20 cellular contexts compared by ENCODE assay signal in the genomic region with DNA sequence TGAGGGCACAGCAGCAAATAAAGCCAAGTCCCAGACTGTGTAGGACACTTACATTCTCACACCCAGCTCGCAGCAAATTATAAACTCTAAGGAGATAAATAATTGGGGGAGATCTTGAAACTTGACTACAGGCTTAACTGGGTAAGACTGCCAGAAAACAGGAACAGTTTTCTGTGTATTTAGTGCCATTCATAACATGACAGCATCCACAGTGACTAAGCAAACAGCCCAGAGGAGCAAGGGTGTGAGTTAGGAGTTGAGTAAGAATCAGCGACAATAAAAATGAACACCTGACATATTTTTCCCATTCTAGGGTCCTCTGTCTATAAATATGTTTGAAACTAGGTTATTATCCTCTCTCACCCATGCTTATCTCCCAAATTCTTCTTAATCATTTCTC.
DNase-seq lines count a peak whose midpoint lies in the region; ATAC-seq and TF ChIP-seq lines count a peak whose summit lies in the region.
"Had no signal": no experiment of that assay in that cellular context is flagged by ENCODE, and none has a peak within 500 bp of the region (broad histone marks: within the 10 kb centered on the region; RNA-seq: fewer than 3 reads in every experiment).

No MANE protein-coding gene starts in this region.

- H3K9me3 Mint-ChIP-seq in chondrocyte (ENCODE audit: low read depth): no peaks in the 10 kb centered on the region
- H3K9me3 Mint-ChIP-seq: HFFc6 had no signal

- no peak for TF ChIP-seq CTCF in RWPE2 (IDR thresholded peaks at IDR 0.05; ENCODE audit: poor library complexity, severe bottlenecking)
- TF ChIP-seq CTCF in chondrocyte (IDR thresholded peaks at IDR 0.05): no peak

- no peaks in the 10 kb centered on the region for H3K27me3 ChIP-seq in RWPE2 (ENCODE audit: insufficient read depth, poor library complexity, severe bottlenecking)

- intact Hi-C loops in Right ventricle myocardium superior (cut with DNase I): no loop called here

- peaks cover 3% of the 10 kb centered on the region for H3K9me3 ChIP-seq in RWPE2 (ENCODE audit: severe bottlenecking)
- H3K9me3 ChIP-seq: A549 had no signal

- no peaks in the 10 kb centered on the region for H3K36me3 ChIP-seq in RWPE2 (ENCODE audit: low read depth)

- no peak overlapping the region for H3K27ac ChIP-seq in RWPE2 (ENCODE audit: poor library complexity, severe bottlenecking)
- H3K27ac ChIP-seq: A549, C4-2B had no signal

- H3K4me1 Mint-ChIP-seq in chondrocyte (ENCODE audit: low read depth): peaks cover 19% of the 10 kb centered on the region

- ATAC-seq in RWPE2 (ENCODE audit: low read depth): peak; percentile 56
- ATAC-seq in HG02623 (IDR thresholded peaks at IDR 0.05; ENCODE audit: unreplicated experiment): no peak
- ATAC-seq in Right ventricle myocardium superior (ENCODE audit: poor library complexity): no peak
- ATAC-seq: A549 had no signal

- peaks cover 5% of the 10 kb centered on the region for H3K4me1 ChIP-seq in RWPE2 (ENCODE audit: insufficient read depth, poor library complexity, severe bottlenecking)
- H3K4me1 ChIP-seq: A549 had no signal

- H3K27me3 Mint-ChIP-seq in chondrocyte (ENCODE audit: low read depth): peaks cover 2% of the 10 kb centered on the region

- H3K4me3 ChIP-seq in RWPE2 (ENCODE audit: severe bottlenecking): no peak overlapping the region
- H3K4me3 ChIP-seq: A549 had no signal

- no peak overlapping the region for H3K4me3 Mint-ChIP-seq in chondrocyte (ENCODE audit: unreplicated experiment)
- H3K4me3 Mint-ChIP-seq: HFFc6 had no signal

- DNase-seq in A172 (ENCODE audit: low spot score) (peak; percentile 27), HT1080 (ENCODE audit: low read depth) (peak; percentile 30), RWPE2 (ENCODE audit: low spot score) (no peak), kidney tubule cell (ENCODE audit: low spot score) (peak; percentile 53), Right ventricle myocardium superior (no peak), chondrocyte (ENCODE audit: low spot score) (no peak)
- DNase-seq: DMS 273 treated with DMSO at 0.1 percent for 48 hours, GDM1, HFFc6, IMR-90, Karpas-422, NCI-H1048, NCI-H146, NCI-H2081, NCI-H510A, NCI-H82, SW 1271 had no signal

- H3K27ac Mint-ChIP-seq in chondrocyte (ENCODE audit: unreplicated experiment): no peak overlapping the region
- H3K27ac Mint-ChIP-seq: HFFc6 had no signal

- no peaks in the 10 kb centered on the region for H3K36me3 Mint-ChIP-seq in chondrocyte (ENCODE audit: low read depth)

Comparison
In these comparisons a context has a peak if more than half of its experiments do, and no peak if none do; other contexts are left out.
1. DNase-seq: peak in A172 (single experiment), HT1080 (single experiment) and kidney tubule cell (single experiment); none in RWPE2 (single experiment), Right ventricle myocardium superior (single experiment) and chondrocyte (single experiment).